In the genomic region with DNA sequence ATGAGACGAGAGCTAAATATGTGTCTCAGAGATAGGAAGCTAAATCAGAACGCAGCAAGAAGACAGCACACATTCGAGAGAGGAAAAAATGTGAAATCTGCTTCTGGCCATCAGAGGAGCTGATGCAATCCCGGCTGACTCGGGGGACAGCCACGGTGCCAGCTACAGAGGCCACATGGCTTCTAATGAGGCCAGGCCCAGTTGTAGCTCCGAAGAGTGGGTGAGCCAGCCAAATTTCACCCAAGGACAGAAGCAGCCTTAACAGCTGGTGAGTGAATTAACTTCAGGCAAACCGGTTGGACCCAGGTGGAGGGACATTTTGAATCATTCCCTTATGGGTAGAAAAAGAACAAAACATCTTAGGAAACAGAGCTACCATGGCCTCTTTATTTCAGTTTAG, we compare ENCODE assay signal across 11 cellular contexts.
DNase-seq lines count a peak whose midpoint lies in the region; ATAC-seq and TF ChIP-seq lines count a peak whose summit lies in the region.
"Had no signal": no experiment of that assay in that cellular context is flagged by ENCODE, and none has a peak within 500 bp of the region (broad histone marks: within the 10 kb centered on the region; RNA-seq: fewer than 3 reads in every experiment).

No MANE protein-coding gene starts in this region.

- H3K4me3 Mint-ChIP-seq in T-helper 1 cell treated with Interleukin-12 subunit alpha and Interleukin-12 subunit beta and Interleukin-4 antibody, amounts not matched to agents 30 μg/mL and 1 μg/mL, for 36 hours, result peak overlapping the region; percentile 35

- peak; percentile 67 for DNase-seq in activated CD8-positive, alpha-beta memory T cell treated with anti-CD3 and anti-CD28 coated beads for 24 hours
- DNase-seq in activated CD8-positive, alpha-beta memory T cell treated with anti-CD3 and anti-CD28 coated beads, Interleukin-2, amount 50 U/mL, for 48 hours, result no peak
- DNase-seq in gastrocnemius medialis (peak; percentile 9 to 67), NCI-H1436 treated with DMSO at 0.1 percent for 48 hours (lab: John Stamatoyannopoulos, UW) (no peak), middle frontal gyrus (ENCODE audit: extremely low spot score, low spot score) (no peak)
- DNase-seq: midbrain had no signal

- TF ChIP-seq CTCF in gastroesophageal sphincter (IDR thresholded peaks at IDR 0.05) (no peak), gastrocnemius medialis (IDR thresholded peaks at IDR 0.05 in 4 of 5, conservative IDR thresholded peaks at IDR 0.05 in 1 of 5) (no peak)

- peak overlapping the region in 2 of 4 donors; percentile 8 to 53 for H3K27ac ChIP-seq in gastroesophageal sphincter
- H3K27ac ChIP-seq in gastrocnemius medialis, result no peak overlapping the region
- H3K27ac ChIP-seq: cardiac muscle cell, epithelial cell of prostate had no signal

- H3K27me3 ChIP-seq in gastroesophageal sphincter (no peaks in the 10 kb centered on the region), gastrocnemius medialis (no peaks in the 10 kb centered on the region)
- H3K27me3 ChIP-seq: cardiac muscle cell had no signal

- H3K4me3 ChIP-seq in gastroesophageal sphincter (no peak overlapping the region), gastrocnemius medialis (no peak overlapping the region)
- H3K4me3 ChIP-seq: cardiac muscle cell had no signal

- no peak for TF ChIP-seq POLR2A in gastroesophageal sphincter (IDR thresholded peaks at IDR 0.05)
- TF ChIP-seq POLR2A in gastrocnemius medialis (IDR thresholded peaks at IDR 0.05), result no peak

- in situ Hi-C loops in gastrocnemius medialis (cut with MboI; ENCODE audit: low sequenced_read_pairs in 4 of 4), result no loop called here

- peaks cover 18% of the 10 kb centered on the region for H3K9me3 Mint-ChIP-seq in T-helper 1 cell treated with Interleukin-12 subunit alpha and Interleukin-12 subunit beta and Interleukin-4 antibody, amounts not matched to agents 30 μg/mL and 1 μg/mL, for 36 hours

- TF ChIP-seq EP300 in gastroesophageal sphincter (IDR thresholded peaks at IDR 0.05), result no peak

- no peaks in the 10 kb centered on the region for H3K27me3 Mint-ChIP-seq in T-helper 1 cell treated with Interleukin-12 subunit alpha and Interleukin-12 subunit beta and Interleukin-4 antibody, amounts not matched to agents 30 μg/mL and 1 μg/mL, for 36 hours (ENCODE audit: low read depth)

- peaks cover 0 to 9% (median 0%) of the 10 kb centered on the region in 3 donors for H3K4me1 ChIP-seq in gastroesophageal sphincter
- H3K4me1 ChIP-seq in gastrocnemius medialis, result no peaks in the 10 kb centered on the region

- peak overlapping the region; percentile 79 for H3K27ac Mint-ChIP-seq in T-helper 1 cell treated with Interleukin-12 subunit alpha and Interleukin-12 subunit beta and Interleukin-4 antibody, amounts not matched to agents 30 μg/mL and 1 μg/mL, for 36 hours

- H3K36me3 ChIP-seq in gastroesophageal sphincter (no peaks in the 10 kb centered on the region), gastrocnemius medialis (no peaks in the 10 kb centered on the region)
- H3K36me3 ChIP-seq: cardiac muscle cell had no signal

- H3K4me1 Mint-ChIP-seq in T-helper 1 cell treated with Interleukin-12 subunit alpha and Interleukin-12 subunit beta and Interleukin-4 antibody, amounts not matched to agents 30 μg/mL and 1 μg/mL, for 36 hours (ENCODE audit: low read depth), result peaks cover 47% of the 10 kb centered on the region

- peaks cover 23% of the 10 kb centered on the region for H3K36me3 Mint-ChIP-seq in T-helper 1 cell treated with Interleukin-12 subunit alpha and Interleukin-12 subunit beta and Interleukin-4 antibody, amounts not matched to agents 30 μg/mL and 1 μg/mL, for 36 hours (ENCODE audit: low read depth)

- intact Hi-C loops in gastrocnemius medialis (cut with DNase I; ENCODE audit: low total_unique reads), result no loop called here

- H3K9me3 ChIP-seq in gastroesophageal sphincter (no peaks in the 10 kb centered on the region), gastrocnemius medialis (no peaks in the 10 kb centered on the region)

- ATAC-seq in gastroesophageal sphincter (peak; percentile 86), gastrocnemius medialis (peak; percentile 75 to 78), HG03439 (IDR thresholded peaks at IDR 0.05; ENCODE audit: unreplicated experiment) (no peak)

- 42 to 71% methylated on average over 1 to 7 of the region's 8 CpGs for WGBS in gastroesophageal sphincter (ENCODE audit: low coverage in 1 of 2), 2 donors

Comparison
In these comparisons a context has a peak if more than half of its experiments do, and no peak if none do; other contexts are left out.
1. DNase-seq: peak in activated CD8-positive, alpha-beta memory T cell treated with anti-CD3 and anti-CD28 coated beads for 24 hours (single experiment) and gastrocnemius medialis (2 of 2); none in activated CD8-positive, alpha-beta memory T cell treated with anti-CD3 and anti-CD28 coated beads, Interleukin-2, amount 50 U/mL, for 48 hours (single experiment), NCI-H1436 treated with DMSO at 0.1 percent for 48 hours (single experiment) and middle frontal gyrus (single experiment).